ENCODE assay signal across 25 cellular contexts in genomic region chrX:77275392-77275791, GRCh38.
"Had no signal": no experiment of that assay in that cellular context is flagged by ENCODE, and none has a peak within 500 bp of the region (broad histone marks: within the 10 kb centered on the region; RNA-seq: fewer than 3 reads in every experiment).

No MANE protein-coding gene starts in this region.

- H3K27me3 ChIP-seq: esophagus muscularis mucosa, left lung, right lobe of liver, testis, transverse colon had no signal

- H3K36me3 ChIP-seq: esophagus muscularis mucosa, left lung, lower lobe of right lung, right lobe of liver, transverse colon had no signal

- ATAC-seq: activated CD8-positive, alpha-beta T cell treated with anti-CD3 and anti-CD28 coated beads for 36 hours; activated T-cell treated with anti-CD3 and anti-CD28 coated beads, Interleukin-2, amount 50 U/mL, for 4 hours; activated T-helper 17 cell treated with anti-CD3 and anti-CD28 coated beads, Interleukin-2, amount 50 U/mL, for 72 hours; left lung; lower lobe of right lung; stimulated activated naive CD8-positive, alpha-beta T cell treated with anti-CD3 and anti-CD28 coated beads, Interleukin-15, Interleukin-2, amounts not matched to agents 100 U/mL and 50 U/mL, for 24 hours had no signal

- H3K27ac ChIP-seq: esophagus muscularis mucosa, left lung, lower lobe of right lung, right lobe of liver, skin epidermis, testis, transverse colon, VCaP had no signal

- H3K4me3 ChIP-seq: esophagus muscularis mucosa, left lung, lower lobe of right lung, right lobe of liver, skin epidermis, testis, transverse colon had no signal

- DNase-seq: activated CD4-positive, alpha-beta T cell treated with anti-CD3 and anti-CD28 coated beads, Interleukin-2, amount 10 ng/mL, durations not matched to agents 24 days and 14 days; activated CD8-positive, alpha-beta T cell treated with anti-CD3 and anti-CD28 coated beads for 36 hours; activated gamma-delta T cell treated with Interleukin-2 at 50 U/mL for 16 hours; activated naive CD4-positive, alpha-beta T cell treated with anti-CD3 and anti-CD28 coated beads, Interleukin-2, amount 50 U/mL, for 16 hours; activated T-cell treated with anti-CD3 and anti-CD28 coated beads, Interleukin-2, amount 50 U/mL, for 4 hours; amniotic stem cell; caudate nucleus; cortex of kidney; endodermal cell; foreskin melanocyte; kidney glomerular epithelial cell; left lung; lower lobe of right lung; mesenchymal stem cell; posterior cingulate gyrus; right lobe of liver; stimulated activated CD4-positive, alpha-beta T cell treated with anti-CD3 and anti-CD28 coated beads, Interleukin-12 subunit alpha, Interleukin-12 subunit beta, amount 100 ng/mL, for 4 hours; stimulated activated CD4-positive, alpha-beta T cell treated with anti-CD3 and anti-CD28 coated beads, Interleukin-4, amount 100 ng/mL, for 1 hour; stimulated activated naive CD8-positive, alpha-beta T cell treated with anti-CD3 and anti-CD28 coated beads, Interleukin-15, Interleukin-2, amounts not matched to agents 100 U/mL and 50 U/mL, for 24 hours; testis; transverse colon had no signal
